Comparison of ENCODE assay signal across 27 cellular contexts in genomic region chr3:15572138-15572537, GRCh38.
"Had no signal": no experiment of that assay in that cellular context is flagged by ENCODE, and none has a peak within 500 bp of the region (broad histone marks: within the 10 kb centered on the region; RNA-seq: fewer than 3 reads in every experiment).

No MANE protein-coding gene starts in this region.

- FAIRE-seq: frontal cortex had no signal

- H3K27ac Mint-ChIP-seq: activated CD4-positive, alpha-beta memory T cell treated with anti-CD3 and anti-CD28 coated beads, Interleukin-2, amount 10 ng/mL, durations not matched to agents 7 days and 5 days; activated CD4-positive, alpha-beta T cell treated with anti-CD3 and anti-CD28 coated beads for 36 hours; activated CD4-positive, alpha-beta T cell treated with anti-CD3 and anti-CD28 coated beads, Interleukin-2, amount 10 ng/mL, durations not matched to agents 7 days and 5 days; activated naive CD8-positive, alpha-beta T cell; activated T-helper 17 cell treated with anti-CD3 and anti-CD28 coated beads, Interleukin-2, amount 50 U/mL, for 72 hours; brain had no signal

- H3K4me3 Mint-ChIP-seq: activated CD4-positive, alpha-beta memory T cell treated with anti-CD3 and anti-CD28 coated beads, Interleukin-2, amount 10 ng/mL, durations not matched to agents 7 days and 5 days; activated CD4-positive, alpha-beta T cell treated with anti-CD3 and anti-CD28 coated beads for 36 hours; activated CD4-positive, alpha-beta T cell treated with anti-CD3 and anti-CD28 coated beads, Interleukin-2, amount 10 ng/mL, durations not matched to agents 7 days and 5 days; activated naive CD8-positive, alpha-beta T cell; activated T-cell treated with anti-CD3 and anti-CD28 coated beads, Interleukin-2, amount 50 U/mL, for 4 hours; activated T-helper 17 cell treated with anti-CD3 and anti-CD28 coated beads, Interleukin-2, amount 50 U/mL, for 72 hours; brain had no signal

- H3K27me3 ChIP-seq: breast epithelium, cardiac muscle cell, colonic mucosa had no signal

- ATAC-seq: activated CD4-positive, alpha-beta T cell treated with anti-CD3 and anti-CD28 coated beads for 36 hours; activated T-cell treated with anti-CD3 and anti-CD28 coated beads, Interleukin-2, amount 50 U/mL, for 4 hours; activated T-helper 17 cell treated with anti-CD3 and anti-CD28 coated beads, Interleukin-2, amount 50 U/mL, for 72 hours; esophagus mucosa had no signal

- H3K9me3 Mint-ChIP-seq: activated CD4-positive, alpha-beta memory T cell treated with anti-CD3 and anti-CD28 coated beads, Interleukin-2, amount 10 ng/mL, durations not matched to agents 7 days and 5 days; activated CD4-positive, alpha-beta T cell treated with anti-CD3 and anti-CD28 coated beads, Interleukin-2, amount 10 ng/mL, durations not matched to agents 7 days and 5 days; activated T-cell treated with anti-CD3 and anti-CD28 coated beads, Interleukin-2, amount 50 U/mL, for 4 hours; activated T-helper 17 cell treated with anti-CD3 and anti-CD28 coated beads, Interleukin-2, amount 50 U/mL, for 72 hours; brain had no signal

- H3K4me3 ChIP-seq: breast epithelium, cardiac muscle cell, colonic mucosa had no signal

- H3K9me3 ChIP-seq: breast epithelium, colonic mucosa had no signal

- H3K4me1 Mint-ChIP-seq: brain had no signal

- H3K27me3 Mint-ChIP-seq: activated CD4-positive, alpha-beta memory T cell treated with anti-CD3 and anti-CD28 coated beads, Interleukin-2, amount 10 ng/mL, durations not matched to agents 7 days and 5 days; activated CD4-positive, alpha-beta T cell treated with anti-CD3 and anti-CD28 coated beads for 36 hours; activated CD4-positive, alpha-beta T cell treated with anti-CD3 and anti-CD28 coated beads, Interleukin-2, amount 10 ng/mL, durations not matched to agents 7 days and 5 days; activated naive CD8-positive, alpha-beta T cell; activated T-helper 17 cell treated with anti-CD3 and anti-CD28 coated beads, Interleukin-2, amount 50 U/mL, for 72 hours; brain had no signal

- H3K4me1 ChIP-seq: breast epithelium, colonic mucosa had no signal

- H3K36me3 ChIP-seq: breast epithelium had no signal

- DNase-seq: activated CD4-positive, alpha-beta memory T cell treated with anti-CD3 and anti-CD28 coated beads, Interleukin-2, amount 10 ng/mL, durations not matched to agents 7 days and 5 days; activated CD4-positive, alpha-beta T cell treated with anti-CD3 and anti-CD28 coated beads for 36 hours; activated CD4-positive, alpha-beta T cell treated with anti-CD3 and anti-CD28 coated beads, Interleukin-2, amount 10 ng/mL, durations not matched to agents 7 days and 5 days; activated CD4-positive, alpha-beta T cell treated with anti-CD3 and anti-CD28 coated beads, Interleukin-2, amount 50 U/mL, for 4 hours; activated CD4-positive, CD25-positive, alpha-beta regulatory T cell; activated CD4-positive, CD25-positive, alpha-beta regulatory T cell treated with anti-CD3 and anti-CD28 coated beads, Interleukin-2, amount 50 U/mL, for 72 hours; activated effector memory CD4-positive, alpha-beta T cell treated with Interleukin-2 at 50 U/mL for 16 hours; activated gamma-delta T cell treated with Interleukin-2 at 50 U/mL for 16 hours; activated naive CD4-positive, alpha-beta T cell treated with anti-CD3 and anti-CD28 coated beads, Interleukin-2, amount 50 U/mL, for 16 hours; activated naive CD4-positive, alpha-beta T cell treated with Interleukin-2 at 50 U/mL for 16 hours; activated T-cell treated with anti-CD3 and anti-CD28 coated beads, Interleukin-2, amount 50 U/mL, for 4 hours; amniotic stem cell; anterior cingulate cortex; central memory CD4-positive, alpha-beta T cell; cerebellar nuclear complex; colonic mucosa; effector CD8-positive, alpha-beta T cell; foreskin fibroblast; head of caudate nucleus; T-helper 2 cell had no signal

- H3K27ac ChIP-seq: breast epithelium, cardiac muscle cell, colonic mucosa had no signal
